ENCODE assay signal across 1 cellular context in the genomic region with DNA sequence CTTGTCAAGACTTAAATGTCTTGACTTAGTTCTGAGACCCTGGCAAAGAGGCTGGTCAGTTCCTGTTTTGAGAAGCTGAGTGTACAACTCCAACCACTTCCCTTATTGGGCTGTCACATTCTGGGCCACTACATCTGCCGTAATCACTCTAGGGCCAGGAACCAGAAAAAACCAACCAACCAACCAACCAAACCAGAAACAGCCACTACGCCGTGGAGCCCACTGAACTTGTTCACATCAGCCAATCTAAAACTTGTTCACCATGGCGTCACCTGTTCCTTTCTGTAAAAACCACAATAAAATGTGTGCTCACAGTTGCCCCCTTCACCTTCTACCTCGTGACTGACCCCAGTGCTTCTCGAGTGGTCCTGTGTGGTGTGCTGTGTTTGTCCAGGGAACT.
TF ChIP-seq lines count a peak whose summit lies in the region.

No MANE protein-coding gene starts in this region.

TF ChIP-seq in GM12878, 131 proteins besides CTCF, POLR2A, EP300 and RAD21 (continued from another document):
- TF ChIP-seq MTA2 (IDR thresholded peaks at IDR 0.05; ENCODE audit: low read depth) (peak; percentile 64), CREB1 (IDR thresholded peaks at IDR 0.05; ENCODE audit: low read depth) (peak; percentile 87), RFX5 (IDR thresholded peaks at IDR 0.05; ENCODE audit: low read depth, low read length) (peak; percentile 97), HDAC6 (IDR thresholded peaks at IDR 0.05; ENCODE audit: unreplicated experiment) (no peak), RUNX3 (IDR thresholded peaks at IDR 0.05; ENCODE audit: low read length) (peak; percentile 83), MAX (IDR thresholded peaks at IDR 0.05; ENCODE audit: low read depth, low read length) (no peak), CBX5 (IDR thresholded peaks at IDR 0.05; ENCODE audit: low read depth) (peak; percentile 69; the same call in 1 of the 2 replicates), CHD2 (IDR thresholded peaks at IDR 0.05; ENCODE audit: borderline replicate concordance, low read depth, low read length) (peak; percentile 42; the same call in 1 of the 2 replicates), NR2F1 (conservative IDR thresholded peaks at IDR 0.05) (peak; percentile 82), HDGF (IDR thresholded peaks at IDR 0.05) (peak; percentile 64; the same call in 1 of the 2 replicates), ZNF24 (IDR thresholded peaks at IDR 0.05) (no peak), POLR2AphosphoS2 (IDR thresholded peaks at IDR 0.05; ENCODE audit: low read depth, low read length) (no peak), IKZF1 (conservative IDR thresholded peaks at IDR 0.05) (no peak), CBFB (IDR thresholded peaks at IDR 0.05; ENCODE audit: low read depth) (no peak), POU2F2 (IDR thresholded peaks at IDR 0.05; ENCODE audit: borderline replicate concordance, low read depth, low read length) (peak; percentile 25; the same call in 1 of the 3 replicates), MEF2A (IDR thresholded peaks at IDR 0.05; ENCODE audit: insufficient read depth, low read depth, low read length) (0 out of 2 replicates have a peak, but pooled peaks have one; percentile 50), TARDBP (IDR thresholded peaks at IDR 0.05; ENCODE audit: borderline replicate concordance) (no peak), PKNOX1 (IDR thresholded peaks at IDR 0.05) (peak; percentile 69), DPF2 (IDR thresholded peaks at IDR 0.05) (peak; percentile 32; the same call in 1 of the 2 replicates), PBX3 (IDR thresholded peaks at IDR 0.05; ENCODE audit: insufficient replicate concordance, low read depth, low read length) (peak; percentile 19), BCL11A (IDR thresholded peaks at IDR 0.05; ENCODE audit: low read depth, low read length) (peak; percentile 57), POLR2AphosphoS5 (IDR thresholded peaks at IDR 0.05; ENCODE audit: low read length) (peak; percentile 36; the same call in 1 of the 2 replicates), SP1 (IDR thresholded peaks at IDR 0.05; ENCODE audit: low read depth, low read length) (peak; percentile 38), SIN3A (IDR thresholded peaks at IDR 0.05; ENCODE audit: low read depth, low read length) (no peak), MTA3 (IDR thresholded peaks at IDR 0.05; ENCODE audit: borderline replicate concordance, low read length) (peak; percentile 60; the same call in 1 of the 2 replicates), SPI1 (IDR thresholded peaks at IDR 0.05; ENCODE audit: borderline replicate concordance, insufficient read depth, low read depth, low read length) (peak; percentile 97), BHLHE40 (IDR thresholded peaks at IDR 0.05; ENCODE audit: borderline replicate concordance in 1 of 2, low read depth in 2 of 2, low read length in 1 of 2) (peak; percentile 65 to 66; a peak in 3 of 4 replicates)
- TF ChIP-seq, protein P1, sequence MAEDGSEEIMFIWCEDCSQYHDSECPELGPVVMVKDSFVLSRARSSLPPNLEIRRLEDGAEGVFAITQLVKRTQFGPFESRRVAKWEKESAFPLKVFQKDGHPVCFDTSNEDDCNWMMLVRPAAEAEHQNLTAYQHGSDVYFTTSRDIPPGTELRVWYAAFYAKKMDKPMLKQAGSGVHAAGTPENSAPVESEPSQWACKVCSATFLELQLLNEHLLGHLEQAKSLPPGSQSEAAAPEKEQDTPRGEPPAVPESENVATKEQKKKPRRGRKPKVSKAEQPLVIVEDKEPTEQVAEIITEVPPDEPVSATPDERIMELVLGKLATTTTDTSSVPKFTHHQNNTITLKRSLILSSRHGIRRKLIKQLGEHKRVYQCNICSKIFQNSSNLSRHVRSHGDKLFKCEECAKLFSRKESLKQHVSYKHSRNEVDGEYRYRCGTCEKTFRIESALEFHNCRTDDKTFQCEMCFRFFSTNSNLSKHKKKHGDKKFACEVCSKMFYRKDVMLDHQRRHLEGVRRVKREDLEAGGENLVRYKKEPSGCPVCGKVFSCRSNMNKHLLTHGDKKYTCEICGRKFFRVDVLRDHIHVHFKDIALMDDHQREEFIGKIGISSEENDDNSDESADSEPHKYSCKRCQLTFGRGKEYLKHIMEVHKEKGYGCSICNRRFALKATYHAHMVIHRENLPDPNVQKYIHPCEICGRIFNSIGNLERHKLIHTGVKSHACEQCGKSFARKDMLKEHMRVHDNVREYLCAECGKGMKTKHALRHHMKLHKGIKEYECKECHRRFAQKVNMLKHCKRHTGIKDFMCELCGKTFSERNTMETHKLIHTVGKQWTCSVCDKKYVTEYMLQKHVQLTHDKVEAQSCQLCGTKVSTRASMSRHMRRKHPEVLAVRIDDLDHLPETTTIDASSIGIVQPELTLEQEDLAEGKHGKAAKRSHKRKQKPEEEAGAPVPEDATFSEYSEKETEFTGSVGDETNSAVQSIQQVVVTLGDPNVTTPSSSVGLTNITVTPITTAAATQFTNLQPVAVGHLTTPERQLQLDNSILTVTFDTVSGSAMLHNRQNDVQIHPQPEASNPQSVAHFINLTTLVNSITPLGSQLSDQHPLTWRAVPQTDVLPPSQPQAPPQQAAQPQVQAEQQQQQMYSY (CRISPR knock-in tag; IDR thresholded peaks at IDR 0.05), result no peak
- TF ChIP-seq, protein P2, sequence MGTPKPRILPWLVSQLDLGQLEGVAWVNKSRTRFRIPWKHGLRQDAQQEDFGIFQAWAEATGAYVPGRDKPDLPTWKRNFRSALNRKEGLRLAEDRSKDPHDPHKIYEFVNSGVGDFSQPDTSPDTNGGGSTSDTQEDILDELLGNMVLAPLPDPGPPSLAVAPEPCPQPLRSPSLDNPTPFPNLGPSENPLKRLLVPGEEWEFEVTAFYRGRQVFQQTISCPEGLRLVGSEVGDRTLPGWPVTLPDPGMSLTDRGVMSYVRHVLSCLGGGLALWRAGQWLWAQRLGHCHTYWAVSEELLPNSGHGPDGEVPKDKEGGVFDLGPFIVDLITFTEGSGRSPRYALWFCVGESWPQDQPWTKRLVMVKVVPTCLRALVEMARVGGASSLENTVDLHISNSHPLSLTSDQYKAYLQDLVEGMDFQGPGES (IDR thresholded peaks at IDR 0.05), result no peak
- TF ChIP-seq, protein P3, sequence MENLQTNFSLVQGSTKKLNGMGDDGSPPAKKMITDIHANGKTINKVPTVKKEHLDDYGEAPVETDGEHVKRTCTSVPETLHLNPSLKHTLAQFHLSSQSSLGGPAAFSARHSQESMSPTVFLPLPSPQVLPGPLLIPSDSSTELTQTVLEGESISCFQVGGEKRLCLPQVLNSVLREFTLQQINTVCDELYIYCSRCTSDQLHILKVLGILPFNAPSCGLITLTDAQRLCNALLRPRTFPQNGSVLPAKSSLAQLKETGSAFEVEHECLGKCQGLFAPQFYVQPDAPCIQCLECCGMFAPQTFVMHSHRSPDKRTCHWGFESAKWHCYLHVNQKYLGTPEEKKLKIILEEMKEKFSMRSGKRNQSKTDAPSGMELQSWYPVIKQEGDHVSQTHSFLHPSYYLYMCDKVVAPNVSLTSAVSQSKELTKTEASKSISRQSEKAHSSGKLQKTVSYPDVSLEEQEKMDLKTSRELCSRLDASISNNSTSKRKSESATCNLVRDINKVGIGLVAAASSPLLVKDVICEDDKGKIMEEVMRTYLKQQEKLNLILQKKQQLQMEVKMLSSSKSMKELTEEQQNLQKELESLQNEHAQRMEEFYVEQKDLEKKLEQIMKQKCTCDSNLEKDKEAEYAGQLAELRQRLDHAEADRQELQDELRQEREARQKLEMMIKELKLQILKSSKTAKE (IDR thresholded peaks at IDR 0.05; ENCODE audit: low read depth, poor library complexity, severe bottlenecking), result no peak
